In the genomic region with DNA sequence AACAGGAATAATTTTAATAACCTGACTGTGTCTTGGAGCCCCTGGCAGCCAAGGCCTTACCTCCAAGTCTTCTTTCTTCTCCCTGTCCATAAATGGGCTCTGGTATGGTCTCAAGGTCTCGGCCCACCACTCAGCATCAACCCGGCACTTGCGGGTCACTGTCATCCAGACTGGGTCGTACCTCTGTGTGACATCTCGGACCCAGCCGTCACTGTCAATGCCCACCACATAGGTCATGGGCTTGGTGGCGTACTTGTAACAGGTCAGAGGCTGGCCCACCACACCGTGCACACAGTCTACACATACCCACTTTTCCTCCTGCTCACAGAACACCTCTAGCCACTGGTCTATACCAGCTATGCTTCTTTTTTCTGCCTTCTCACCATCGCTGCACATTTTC, we compare ENCODE assay signal across 18 cellular contexts. TPM values are rescaled to one million over a fixed set of nuclear protein-coding genes. Genes with fewer than 3 reads are reported as not detected.
A peak's percentile ranks its signal among the peaks of the same experiment; 100 is the strongest.
DNase-seq lines count a peak whose midpoint lies in the region; ATAC-seq and TF ChIP-seq lines count a peak whose summit lies in the region.
"Had no signal": no experiment of that assay in that cellular context is flagged by ENCODE, and none has a peak within 500 bp of the region (broad histone marks: within the 10 kb centered on the region; RNA-seq: fewer than 3 reads in every experiment).

No MANE protein-coding gene starts in this region.

- no peak for DNase-seq in stimulated activated naive CD8-positive, alpha-beta T cell treated with anti-CD3 and anti-CD28 coated beads, Interleukin-15, Interleukin-2, amounts not matched to agents 100 U/mL and 50 U/mL, for 24 hours
- no peak for DNase-seq in stimulated activated naive CD8-positive, alpha-beta T cell treated with anti-CD3 and anti-CD28 coated beads, Interleukin-15, amount 100 ng/mL, for 72 hours
- DNase-seq in central memory CD8-positive, alpha-beta T cell (ENCODE audit: low spot score in 2 of 2), result no peak
- DNase-seq in mesenteric fat pad (ENCODE audit: low spot score) (peak; percentile 81), vagina (ENCODE audit: extremely low spot score in 2 of 2) (peak; percentile 43 to 74), Caco-2 (no peak), sciatic nerve (ENCODE audit: low spot score) (no peak)
- DNase-seq: CD4-positive, CD25-positive, alpha-beta regulatory T cell; DMS79; IMR-90; NCI-H1105; NCI-H146; NCI-H2029; NCI-H2227 treated with DMSO at 0.1 percent for 48 hours; NCI-H510A; NCI-H774; NK-92 treated with Interleukin-12 subunit alpha and Interleukin-12 subunit beta, amount 100 ng/mL, for 24 hours had no signal

- H3K4me1 Mint-ChIP-seq in stimulated activated naive CD8-positive, alpha-beta T cell treated with anti-CD3 and anti-CD28 coated beads, Interleukin-15, amount 100 ng/mL, for 72 hours, result peaks cover 7% of the 10 kb centered on the region
- H3K4me1 Mint-ChIP-seq in central memory CD8-positive, alpha-beta T cell, result no peaks in the 10 kb centered on the region
- H3K4me1 Mint-ChIP-seq in Caco-2 (ENCODE audit: low read depth, unreplicated experiment), result no peaks in the 10 kb centered on the region

- POLR2A ChIA-PET in Caco-2 (lab: Charles Lee), result no interaction called here

- H3K27me3 Mint-ChIP-seq in stimulated activated naive CD8-positive, alpha-beta T cell treated with anti-CD3 and anti-CD28 coated beads, Interleukin-15, amount 100 ng/mL, for 72 hours, result no peaks in the 10 kb centered on the region
- no peaks in the 10 kb centered on the region for H3K27me3 Mint-ChIP-seq in central memory CD8-positive, alpha-beta T cell
- no peaks in the 10 kb centered on the region for H3K27me3 Mint-ChIP-seq in Caco-2 (ENCODE audit: insufficient read depth, unreplicated experiment)
- H3K27me3 Mint-ChIP-seq: CD4-positive, CD25-positive, alpha-beta regulatory T cell had no signal

- no peak for TF ChIP-seq POLR2A in vagina (IDR thresholded peaks at IDR 0.05)

- intact Hi-C loops in vagina (cut with DNase I), result no loop called here
- intact Hi-C loops in Caco-2 (cut with micrococcal nuclease; ENCODE audit: unreplicated experiment), result no loop called here
- intact Hi-C loops in sciatic nerve (cut with DNase I), result no loop called here

- H3K4me3 ChIP-seq in vagina (no peak overlapping the region), Caco-2 (ENCODE audit: low read depth, low read length) (no peak overlapping the region)

- CTCF ChIA-PET in Caco-2 (lab: Charles Lee), result no interaction called here

- peaks cover 4 to 68% of the 10 kb centered on the region in 2 donors for H3K36me3 ChIP-seq in vagina
- peaks cover 3% of the 10 kb centered on the region for H3K36me3 ChIP-seq in Caco-2 (ENCODE audit: control insufficient read depth, insufficient read depth, low read length)

- peak; percentile 32 for ATAC-seq in stimulated activated naive CD8-positive, alpha-beta T cell treated with anti-CD3 and anti-CD28 coated beads, Interleukin-15, Interleukin-2, amounts not matched to agents 100 U/mL and 50 U/mL, for 24 hours
- no peak for ATAC-seq in stimulated activated naive CD8-positive, alpha-beta T cell treated with anti-CD3 and anti-CD28 coated beads, Interleukin-15, amount 100 ng/mL, for 72 hours
- ATAC-seq in central memory CD8-positive, alpha-beta T cell (replicated peaks; ENCODE audit: extremely low read depth, poor library complexity, severe bottlenecking), result no peak
- ATAC-seq in GM18861 (IDR thresholded peaks at IDR 0.05; ENCODE audit: unreplicated experiment) (no peak), sciatic nerve (no peak)

- H3K9me3 ChIP-seq in vagina, result peaks cover 9% of the 10 kb centered on the region
- H3K9me3 ChIP-seq in Caco-2, result peaks cover 10% of the 10 kb centered on the region

- H3K36me3 Mint-ChIP-seq in central memory CD8-positive, alpha-beta T cell (ENCODE audit: insufficient read depth), result peaks cover 75% of the 10 kb centered on the region
- peaks cover 69% of the 10 kb centered on the region for H3K36me3 Mint-ChIP-seq in Caco-2 (ENCODE audit: insufficient read depth, unreplicated experiment)

- H3K4me1 ChIP-seq in vagina (no peaks in the 10 kb centered on the region), Caco-2 (no peaks in the 10 kb centered on the region)

- no peak overlapping the region for H3K4me3 Mint-ChIP-seq in stimulated activated naive CD8-positive, alpha-beta T cell treated with anti-CD3 and anti-CD28 coated beads, Interleukin-15, amount 100 ng/mL, for 72 hours
- no peak overlapping the region for H3K4me3 Mint-ChIP-seq in central memory CD8-positive, alpha-beta T cell
- no peak overlapping the region for H3K4me3 Mint-ChIP-seq in Caco-2 (ENCODE audit: unreplicated experiment)
- H3K4me3 Mint-ChIP-seq: CD4-positive, CD25-positive, alpha-beta regulatory T cell had no signal

- no peaks in the 10 kb centered on the region for H3K27me3 ChIP-seq in vagina
- H3K27me3 ChIP-seq in Caco-2 (replicated peaks; ENCODE audit: control insufficient read depth, insufficient read depth, low read length), result no peaks in the 10 kb centered on the region

- H3K27ac Mint-ChIP-seq in stimulated activated naive CD8-positive, alpha-beta T cell treated with anti-CD3 and anti-CD28 coated beads, Interleukin-15, amount 100 ng/mL, for 72 hours, result peak overlapping the region in 1 of 2 donors; percentile 64
- peak overlapping the region; percentile 8 for H3K27ac Mint-ChIP-seq in central memory CD8-positive, alpha-beta T cell (ENCODE audit: low read depth)
- no peak overlapping the region for H3K27ac Mint-ChIP-seq in Caco-2 (ENCODE audit: unreplicated experiment)

- BruUV-seq in Caco-2 (replicated peaks; lab: Mats Ljungman, UMichigan), result no TSS peak

- no peak for TF ChIP-seq CTCF in vagina (IDR thresholded peaks at IDR 0.05)
- TF ChIP-seq CTCF in Caco-2 (IDR thresholded peaks at IDR 0.05; ENCODE audit: insufficient read depth in 1 of 2, low read depth in 1 of 2, low read length in 1 of 2, severe bottlenecking in 1 of 2, unreplicated experiment in 1 of 2), result no peak

- H3K9me3 Mint-ChIP-seq in stimulated activated naive CD8-positive, alpha-beta T cell treated with anti-CD3 and anti-CD28 coated beads, Interleukin-15, amount 100 ng/mL, for 72 hours, result peaks cover 11 to 14% of the 10 kb centered on the region in 2 donors
- peaks cover 4% of the 10 kb centered on the region for H3K9me3 Mint-ChIP-seq in central memory CD8-positive, alpha-beta T cell
- peaks cover 15% of the 10 kb centered on the region for H3K9me3 Mint-ChIP-seq in Caco-2 (ENCODE audit: unreplicated experiment)

- no peak overlapping the region for H3K27ac ChIP-seq in vagina

RNA-seq across cellular contexts. Expression of a gene that starts 20.4 kb away (rescaled TPM):
- total RNA-seq in mesenteric fat pad (24.8 TPM), vagina (33.6 TPM), Caco-2 (2022) (31.0 and 33.1 TPM in 2 replicates), sciatic nerve (54.2 TPM)

RNA-seq across cellular contexts. Expression of a gene that starts 20.7 kb away (rescaled TPM):
- 10.0 TPM for total RNA-seq in mesenteric fat pad
- 6.4 TPM for total RNA-seq in vagina
- 19.1 and 20.5 TPM in 2 replicates for total RNA-seq in Caco-2 (2022)
- 8.9 TPM for total RNA-seq in sciatic nerve

RNA-seq across cellular contexts. Expression of a gene that starts 33.1 kb away (rescaled TPM):
- 99.3 TPM for total RNA-seq in mesenteric fat pad
- 118 TPM for total RNA-seq in vagina
- 33.0 and 35.2 TPM in 2 replicates for total RNA-seq in Caco-2 (2022)
- 67.7 TPM for total RNA-seq in sciatic nerve

RNA-seq across cellular contexts. Expression of a gene that starts 33.3 kb away (rescaled TPM):
- total RNA-seq in mesenteric fat pad (18.1 TPM), vagina (10.6 TPM), Caco-2 (2022) (15.3 and 15.9 TPM in 2 replicates), sciatic nerve (11.1 TPM)

Comparison
In these comparisons a context has a peak if more than half of its experiments do, and no peak if none do; other contexts are left out.
1. DNase-seq: peak in mesenteric fat pad (single experiment) and vagina (2 of 2); none in stimulated activated naive CD8-positive, alpha-beta T cell treated with anti-CD3 and anti-CD28 coated beads, Interleukin-15, Interleukin-2, amounts not matched to agents 100 U/mL and 50 U/mL, for 24 hours (single experiment), stimulated activated naive CD8-positive, alpha-beta T cell treated with anti-CD3 and anti-CD28 coated beads, Interleukin-15, amount 100 ng/mL, for 72 hours (0 of 2), central memory CD8-positive, alpha-beta T cell (0 of 2), Caco-2 (0 of 2) and sciatic nerve (single experiment).